ENCODE assay signal across 1 cellular context in the genomic region with DNA sequence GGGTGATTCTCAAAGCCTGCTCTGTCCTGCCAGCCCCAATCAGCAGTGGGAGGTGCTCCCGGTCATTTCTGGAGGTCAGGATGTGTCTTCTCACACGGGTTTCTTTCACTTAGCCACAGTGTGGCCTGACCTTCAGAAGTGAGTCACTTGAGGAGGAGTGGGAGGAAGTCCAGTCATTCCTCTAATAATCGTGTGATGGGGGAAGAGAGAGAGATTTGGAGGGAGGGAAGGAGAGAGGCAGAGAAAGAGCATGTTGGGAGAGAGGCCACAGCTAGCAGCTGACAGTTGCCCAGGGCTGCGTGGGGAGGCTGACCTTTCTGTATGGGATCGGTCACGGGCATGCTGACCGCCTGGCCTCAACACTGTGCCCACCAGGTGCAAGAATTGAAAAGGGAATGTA.
A peak's percentile ranks its signal among the peaks of the same experiment; 100 is the strongest.
TF ChIP-seq lines count a peak whose summit lies in the region.
"Not testable (repeated sequence)": the region's sequence is repeated elsewhere in the genome, so short reads cannot be mapped to it uniquely, and the experiment has no call there.

No MANE protein-coding gene starts in this region.

TF ChIP-seq in K562, 482 proteins besides CTCF, POLR2A, EP300 and RAD21 (continued from another document):
- TF ChIP-seq, protein P1, sequence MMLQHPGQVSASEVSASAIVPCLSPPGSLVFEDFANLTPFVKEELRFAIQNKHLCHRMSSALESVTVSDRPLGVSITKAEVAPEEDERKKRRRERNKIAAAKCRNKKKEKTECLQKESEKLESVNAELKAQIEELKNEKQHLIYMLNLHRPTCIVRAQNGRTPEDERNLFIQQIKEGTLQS (IDR thresholded peaks at IDR 0.05), result peak; percentile 63
- TF ChIP-seq, protein P1 (CRISPR knock-in tag; conservative IDR thresholded peaks at IDR 0.05), result not testable (repeated sequence)
- TF ChIP-seq, protein P2, sequence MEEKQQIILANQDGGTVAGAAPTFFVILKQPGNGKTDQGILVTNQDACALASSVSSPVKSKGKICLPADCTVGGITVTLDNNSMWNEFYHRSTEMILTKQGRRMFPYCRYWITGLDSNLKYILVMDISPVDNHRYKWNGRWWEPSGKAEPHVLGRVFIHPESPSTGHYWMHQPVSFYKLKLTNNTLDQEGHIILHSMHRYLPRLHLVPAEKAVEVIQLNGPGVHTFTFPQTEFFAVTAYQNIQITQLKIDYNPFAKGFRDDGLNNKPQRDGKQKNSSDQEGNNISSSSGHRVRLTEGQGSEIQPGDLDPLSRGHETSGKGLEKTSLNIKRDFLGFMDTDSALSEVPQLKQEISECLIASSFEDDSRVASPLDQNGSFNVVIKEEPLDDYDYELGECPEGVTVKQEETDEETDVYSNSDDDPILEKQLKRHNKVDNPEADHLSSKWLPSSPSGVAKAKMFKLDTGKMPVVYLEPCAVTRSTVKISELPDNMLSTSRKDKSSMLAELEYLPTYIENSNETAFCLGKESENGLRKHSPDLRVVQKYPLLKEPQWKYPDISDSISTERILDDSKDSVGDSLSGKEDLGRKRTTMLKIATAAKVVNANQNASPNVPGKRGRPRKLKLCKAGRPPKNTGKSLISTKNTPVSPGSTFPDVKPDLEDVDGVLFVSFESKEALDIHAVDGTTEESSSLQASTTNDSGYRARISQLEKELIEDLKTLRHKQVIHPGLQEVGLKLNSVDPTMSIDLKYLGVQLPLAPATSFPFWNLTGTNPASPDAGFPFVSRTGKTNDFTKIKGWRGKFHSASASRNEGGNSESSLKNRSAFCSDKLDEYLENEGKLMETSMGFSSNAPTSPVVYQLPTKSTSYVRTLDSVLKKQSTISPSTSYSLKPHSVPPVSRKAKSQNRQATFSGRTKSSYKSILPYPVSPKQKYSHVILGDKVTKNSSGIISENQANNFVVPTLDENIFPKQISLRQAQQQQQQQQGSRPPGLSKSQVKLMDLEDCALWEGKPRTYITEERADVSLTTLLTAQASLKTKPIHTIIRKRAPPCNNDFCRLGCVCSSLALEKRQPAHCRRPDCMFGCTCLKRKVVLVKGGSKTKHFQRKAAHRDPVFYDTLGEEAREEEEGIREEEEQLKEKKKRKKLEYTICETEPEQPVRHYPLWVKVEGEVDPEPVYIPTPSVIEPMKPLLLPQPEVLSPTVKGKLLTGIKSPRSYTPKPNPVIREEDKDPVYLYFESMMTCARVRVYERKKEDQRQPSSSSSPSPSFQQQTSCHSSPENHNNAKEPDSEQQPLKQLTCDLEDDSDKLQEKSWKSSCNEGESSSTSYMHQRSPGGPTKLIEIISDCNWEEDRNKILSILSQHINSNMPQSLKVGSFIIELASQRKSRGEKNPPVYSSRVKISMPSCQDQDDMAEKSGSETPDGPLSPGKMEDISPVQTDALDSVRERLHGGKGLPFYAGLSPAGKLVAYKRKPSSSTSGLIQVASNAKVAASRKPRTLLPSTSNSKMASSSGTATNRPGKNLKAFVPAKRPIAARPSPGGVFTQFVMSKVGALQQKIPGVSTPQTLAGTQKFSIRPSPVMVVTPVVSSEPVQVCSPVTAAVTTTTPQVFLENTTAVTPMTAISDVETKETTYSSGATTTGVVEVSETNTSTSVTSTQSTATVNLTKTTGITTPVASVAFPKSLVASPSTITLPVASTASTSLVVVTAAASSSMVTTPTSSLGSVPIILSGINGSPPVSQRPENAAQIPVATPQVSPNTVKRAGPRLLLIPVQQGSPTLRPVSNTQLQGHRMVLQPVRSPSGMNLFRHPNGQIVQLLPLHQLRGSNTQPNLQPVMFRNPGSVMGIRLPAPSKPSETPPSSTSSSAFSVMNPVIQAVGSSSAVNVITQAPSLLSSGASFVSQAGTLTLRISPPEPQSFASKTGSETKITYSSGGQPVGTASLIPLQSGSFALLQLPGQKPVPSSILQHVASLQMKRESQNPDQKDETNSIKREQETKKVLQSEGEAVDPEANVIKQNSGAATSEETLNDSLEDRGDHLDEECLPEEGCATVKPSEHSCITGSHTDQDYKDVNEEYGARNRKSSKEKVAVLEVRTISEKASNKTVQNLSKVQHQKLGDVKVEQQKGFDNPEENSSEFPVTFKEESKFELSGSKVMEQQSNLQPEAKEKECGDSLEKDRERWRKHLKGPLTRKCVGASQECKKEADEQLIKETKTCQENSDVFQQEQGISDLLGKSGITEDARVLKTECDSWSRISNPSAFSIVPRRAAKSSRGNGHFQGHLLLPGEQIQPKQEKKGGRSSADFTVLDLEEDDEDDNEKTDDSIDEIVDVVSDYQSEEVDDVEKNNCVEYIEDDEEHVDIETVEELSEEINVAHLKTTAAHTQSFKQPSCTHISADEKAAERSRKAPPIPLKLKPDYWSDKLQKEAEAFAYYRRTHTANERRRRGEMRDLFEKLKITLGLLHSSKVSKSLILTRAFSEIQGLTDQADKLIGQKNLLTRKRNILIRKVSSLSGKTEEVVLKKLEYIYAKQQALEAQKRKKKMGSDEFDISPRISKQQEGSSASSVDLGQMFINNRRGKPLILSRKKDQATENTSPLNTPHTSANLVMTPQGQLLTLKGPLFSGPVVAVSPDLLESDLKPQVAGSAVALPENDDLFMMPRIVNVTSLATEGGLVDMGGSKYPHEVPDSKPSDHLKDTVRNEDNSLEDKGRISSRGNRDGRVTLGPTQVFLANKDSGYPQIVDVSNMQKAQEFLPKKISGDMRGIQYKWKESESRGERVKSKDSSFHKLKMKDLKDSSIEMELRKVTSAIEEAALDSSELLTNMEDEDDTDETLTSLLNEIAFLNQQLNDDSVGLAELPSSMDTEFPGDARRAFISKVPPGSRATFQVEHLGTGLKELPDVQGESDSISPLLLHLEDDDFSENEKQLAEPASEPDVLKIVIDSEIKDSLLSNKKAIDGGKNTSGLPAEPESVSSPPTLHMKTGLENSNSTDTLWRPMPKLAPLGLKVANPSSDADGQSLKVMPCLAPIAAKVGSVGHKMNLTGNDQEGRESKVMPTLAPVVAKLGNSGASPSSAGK (IDR thresholded peaks at IDR 0.05), result peak; percentile 32; the same call in 1 of the 2 replicates
- TF ChIP-seq EGR1 (conservative IDR thresholded peaks at IDR 0.05) (peak; percentile 81), ZNF263 (CRISPR knock-in tag; IDR thresholded peaks at IDR 0.05; ENCODE audit: borderline replicate concordance) (peak; percentile 85), JUN (IDR thresholded peaks at IDR 0.05; ENCODE audit: borderline replicate concordance, low read depth, low read length) (peak; percentile 53; the same call in 1 of the 2 replicates), ARID1B (IDR thresholded peaks at IDR 0.05) (peak; percentile 45; the same call in 1 of the 2 replicates)
- TF ChIP-seq, protein P3, sequence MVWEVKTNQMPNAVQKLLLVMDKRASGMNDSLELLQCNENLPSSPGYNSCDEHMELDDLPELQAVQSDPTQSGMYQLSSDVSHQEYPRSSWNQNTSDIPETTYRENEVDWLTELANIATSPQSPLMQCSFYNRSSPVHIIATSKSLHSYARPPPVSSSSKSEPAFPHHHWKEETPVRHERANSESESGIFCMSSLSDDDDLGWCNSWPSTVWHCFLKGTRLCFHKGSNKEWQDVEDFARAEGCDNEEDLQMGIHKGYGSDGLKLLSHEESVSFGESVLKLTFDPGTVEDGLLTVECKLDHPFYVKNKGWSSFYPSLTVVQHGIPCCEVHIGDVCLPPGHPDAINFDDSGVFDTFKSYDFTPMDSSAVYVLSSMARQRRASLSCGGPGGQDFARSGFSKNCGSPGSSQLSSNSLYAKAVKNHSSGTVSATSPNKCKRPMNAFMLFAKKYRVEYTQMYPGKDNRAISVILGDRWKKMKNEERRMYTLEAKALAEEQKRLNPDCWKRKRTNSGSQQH (CRISPR knock-in tag; IDR thresholded peaks at IDR 0.05), result 0 out of 2 replicates have a peak, but pooled peaks have one; percentile 29
- not testable (repeated sequence) for TF ChIP-seq JUN (CRISPR knock-in tag; IDR thresholded peaks at IDR 0.05; ENCODE audit: borderline replicate concordance)
TF ChIP-seq in K562: peak in this region for 17; not testable (repeated sequence) for 465.
